Comparison of ENCODE assay signal across 8 cellular contexts in the genomic region with DNA sequence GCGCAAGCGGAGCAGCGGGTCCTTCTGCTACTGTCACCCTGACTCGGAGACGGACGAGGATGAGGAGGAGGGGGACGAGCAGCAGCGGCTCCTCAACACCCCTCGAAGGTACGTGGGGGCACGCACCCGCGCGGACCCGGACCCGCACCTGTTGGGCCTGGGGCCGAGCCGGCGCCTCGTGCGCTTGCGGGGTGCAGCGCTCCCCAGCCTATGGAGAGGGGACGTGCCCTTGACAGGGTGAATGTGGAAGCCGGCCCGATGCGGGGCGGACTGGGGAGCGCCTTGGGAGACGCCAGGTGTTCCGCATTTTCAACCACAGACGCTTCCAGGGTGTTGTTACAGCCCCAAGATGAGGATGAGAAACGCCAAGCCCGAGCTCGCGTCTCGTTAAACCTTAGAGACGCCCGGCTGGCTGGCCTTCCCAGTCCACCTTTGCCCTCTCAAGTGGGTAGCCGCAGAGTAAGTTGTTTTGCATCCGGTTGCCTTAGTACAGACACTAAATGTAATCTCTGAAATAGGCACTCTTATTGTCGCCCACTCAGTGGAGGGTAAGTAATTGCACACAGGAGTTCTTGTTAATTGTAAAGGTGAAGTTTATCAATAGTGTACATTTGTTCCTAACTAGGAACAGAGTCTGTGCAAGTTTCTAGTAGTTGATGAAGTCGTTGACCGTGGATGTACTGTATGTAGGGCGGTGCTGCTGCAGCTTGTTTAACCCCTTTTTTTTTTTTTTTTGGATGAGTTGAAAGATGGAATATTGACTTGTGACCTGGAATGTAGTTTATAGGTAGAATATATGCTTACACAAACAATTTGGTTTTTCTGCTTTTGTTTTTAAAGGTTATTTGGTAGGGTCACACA. TPM values are rescaled to one million over a fixed set of nuclear protein-coding genes. Genes with fewer than 3 reads are reported as not detected.
DNase-seq lines count a peak whose midpoint lies in the region; ATAC-seq and TF ChIP-seq lines count a peak whose summit lies in the region.

No MANE protein-coding gene starts in this region.

- H3K27me3 ChIP-seq in BE2C (no peaks in the 10 kb centered on the region), SJSA1 (replicated peaks) (no peaks in the 10 kb centered on the region), right atrium auricular region (no peaks in the 10 kb centered on the region)

- POLR2A ChIA-PET in activated naive CD8-positive, alpha-beta T cell treated with anti-CD3 and anti-CD28 coated beads, Interleukin-2, amount 10 ng/mL, durations not matched to agents 7 days and 5 days (lab: Charles Lee), result interaction anchor here (1.0 to 1.4 kb wide), 2 partner anchors 84 to 238 kb away, joined by 3 to 4 read pairs; a partner anchor contains a TSS

- H3K9me3 ChIP-seq in BE2C, result no peaks in the 10 kb centered on the region
- H3K9me3 ChIP-seq in SJSA1 (replicated peaks), result no peaks in the 10 kb centered on the region
- no peaks in the 10 kb centered on the region for H3K9me3 ChIP-seq in right atrium auricular region

- H3K27ac Mint-ChIP-seq in activated naive CD8-positive, alpha-beta T cell treated with anti-CD3 and anti-CD28 coated beads, Interleukin-2, amount 10 ng/mL, durations not matched to agents 7 days and 5 days, result peak overlapping the region; percentile 96

- H3K36me3 ChIP-seq in BE2C, result no peaks in the 10 kb centered on the region
- H3K36me3 ChIP-seq in SJSA1, result peaks cover 23% of the 10 kb centered on the region
- no peaks in the 10 kb centered on the region for H3K36me3 ChIP-seq in right atrium auricular region

- no peaks in the 10 kb centered on the region for H3K9me3 Mint-ChIP-seq in activated naive CD8-positive, alpha-beta T cell treated with anti-CD3 and anti-CD28 coated beads, Interleukin-2, amount 10 ng/mL, durations not matched to agents 7 days and 5 days

- H3K4me1 Mint-ChIP-seq in activated naive CD8-positive, alpha-beta T cell treated with anti-CD3 and anti-CD28 coated beads, Interleukin-2, amount 10 ng/mL, durations not matched to agents 7 days and 5 days, result peaks cover 54% of the 10 kb centered on the region

- peaks cover 22% of the 10 kb centered on the region for H3K36me3 Mint-ChIP-seq in activated naive CD8-positive, alpha-beta T cell treated with anti-CD3 and anti-CD28 coated beads, Interleukin-2, amount 10 ng/mL, durations not matched to agents 7 days and 5 days

- DNase-seq in BE2C, result peak; percentile 10
- peak; percentile 55 to 57 for DNase-seq in SJSA1 (ENCODE audit: low read depth in 1 of 2, low spot score in 2 of 2)
- peak; percentile 71 for DNase-seq in activated naive CD8-positive, alpha-beta T cell treated with anti-CD3 and anti-CD28 coated beads, Interleukin-2, amount 10 ng/mL, durations not matched to agents 7 days and 5 days
- peak; percentile 61 for DNase-seq in right atrium auricular region (ENCODE audit: low spot score)
- DNase-seq in retinal pigment epithelial cell (ENCODE audit: low read depth), result no peak

- H3K4me3 ChIP-seq in BE2C (ENCODE audit: low read depth, low read length) (peak overlapping the region; percentile 81), SJSA1 (peak overlapping the region; percentile 78), right atrium auricular region (peak overlapping the region; percentile 95 to 99), retinal pigment epithelial cell (ENCODE audit: low read length) (peak overlapping the region; percentile 83)

- peak overlapping the region; percentile 15 for H3K27ac ChIP-seq in SJSA1
- H3K27ac ChIP-seq in right atrium auricular region, result peak overlapping the region; percentile 93

- ATAC-seq in GM19351 (IDR thresholded peaks at IDR 0.05; ENCODE audit: unreplicated experiment), result peak; percentile 23
- ATAC-seq in HG03439 (IDR thresholded peaks at IDR 0.05; ENCODE audit: unreplicated experiment), result peak; percentile 28
- ATAC-seq in activated naive CD8-positive, alpha-beta T cell treated with anti-CD3 and anti-CD28 coated beads, Interleukin-2, amount 10 ng/mL, durations not matched to agents 7 days and 5 days (ENCODE audit: low read depth), result peak; percentile 27
- ATAC-seq in GM18517 (IDR thresholded peaks at IDR 0.05; ENCODE audit: unreplicated experiment), result no peak

- peak overlapping the region; percentile 89 for H3K4me3 Mint-ChIP-seq in activated naive CD8-positive, alpha-beta T cell treated with anti-CD3 and anti-CD28 coated beads, Interleukin-2, amount 10 ng/mL, durations not matched to agents 7 days and 5 days

- H3K4me1 ChIP-seq in BE2C (no peaks in the 10 kb centered on the region), SJSA1 (replicated peaks) (peaks cover 42% of the 10 kb centered on the region), right atrium auricular region (peaks cover 0 to 19% of the 10 kb centered on the region in 2 donors)

- no peaks in the 10 kb centered on the region for H3K27me3 Mint-ChIP-seq in activated naive CD8-positive, alpha-beta T cell treated with anti-CD3 and anti-CD28 coated beads, Interleukin-2, amount 10 ng/mL, durations not matched to agents 7 days and 5 days

- no peak for TF ChIP-seq CTCF in BE2C (IDR thresholded peaks at IDR 0.05; ENCODE audit: low read depth, low read length)
- TF ChIP-seq CTCF in right atrium auricular region (IDR thresholded peaks at IDR 0.05), result no peak
- TF ChIP-seq CTCF in retinal pigment epithelial cell (conservative IDR thresholded peaks at IDR 0.05; ENCODE audit: low read depth, low read length), result no peak

RNA-seq across cellular contexts. Expression of a gene that starts 0.8 kb away (rescaled TPM):
- 6.6 TPM for polyA plus RNA-seq in BE2C (2012; ENCODE audit: insufficient read depth, insufficient read length, low read depth)
- total RNA-seq in SJSA1 (2014; rRNA removed; shearing (Covaris generic)), result 12.4 and 20.1 TPM in 2 replicates
- total RNA-seq in activated naive CD8-positive, alpha-beta T cell treated with anti-CD3 and anti-CD28 coated beads, Interleukin-2, amount 10 ng/mL, durations not matched to agents 7 days and 5 days, result 10 to 100 TPM; 26.0 to 30.0 TPM
- total RNA-seq in right atrium auricular region, result 1 to 10 TPM; 5.4 to 7.2 TPM
